ENCODE assay signal across 1 cellular context in the genomic region with DNA sequence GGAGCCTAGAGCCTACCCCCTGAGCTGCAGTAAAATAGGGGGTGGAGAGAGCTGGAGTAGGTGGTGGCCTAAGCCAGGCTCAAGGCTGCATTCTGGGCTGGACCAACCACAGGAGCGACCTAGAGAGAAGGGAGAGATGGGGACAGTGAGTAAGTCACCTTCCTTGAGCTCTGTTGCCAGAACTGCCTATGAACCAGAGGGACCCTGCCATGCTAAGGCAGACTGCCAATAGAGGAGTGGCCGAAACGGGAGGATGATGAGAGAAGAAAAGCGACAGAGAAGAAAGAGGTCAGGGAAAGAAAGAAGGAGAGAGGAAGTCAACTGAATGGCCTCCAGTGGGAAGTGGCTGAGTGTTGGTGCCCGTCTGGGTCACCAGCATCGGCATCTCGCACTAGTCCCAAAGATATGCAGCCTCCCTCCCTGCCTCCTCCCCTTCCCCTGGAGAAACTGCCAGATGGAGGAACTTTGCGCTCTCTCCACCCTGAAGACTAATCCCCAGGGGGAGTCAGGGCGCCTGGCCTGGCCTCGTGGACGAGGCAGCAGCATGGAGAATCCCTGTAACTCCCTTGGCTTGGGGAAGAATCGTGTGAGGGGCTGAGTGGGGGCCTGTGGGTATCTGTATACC.
TF ChIP-seq lines count a peak whose summit lies in the region.

No MANE protein-coding gene starts in this region.

TF ChIP-seq in A549, 52 proteins besides CTCF, POLR2A, EP300 and RAD21:
- TF ChIP-seq KDM1A (IDR thresholded peaks at IDR 0.05; ENCODE audit: low read depth) (no peak), KDM5A (IDR thresholded peaks at IDR 0.05) (no peak), HEYL (CRISPR knock-in tag; IDR thresholded peaks at IDR 0.05) (no peak), BCL3 (IDR thresholded peaks at IDR 0.05) (no peak), RARB (CRISPR knock-in tag; IDR thresholded peaks at IDR 0.05) (no peak), HOXA7 (CRISPR knock-in tag; IDR thresholded peaks at IDR 0.05) (no peak), FOSB (CRISPR knock-in tag; IDR thresholded peaks at IDR 0.05) (no peak), RFX5 (IDR thresholded peaks at IDR 0.05) (no peak), BHLHE40 (IDR thresholded peaks at IDR 0.05; ENCODE audit: low read depth, low read length) (no peak), FOSL2 (IDR thresholded peaks at IDR 0.05) (no peak), FOSL2 (CRISPR knock-in tag; IDR thresholded peaks at IDR 0.05) (no peak), NR3C1 (IDR thresholded peaks at IDR 0.05) (no peak), TP53 (CRISPR knock-in tag; IDR thresholded peaks at IDR 0.05) (no peak), ESRRA (IDR thresholded peaks at IDR 0.05; ENCODE audit: borderline replicate concordance, low read length) (no peak), EHF (CRISPR knock-in tag; IDR thresholded peaks at IDR 0.05) (no peak), NPAS2 (CRISPR knock-in tag; IDR thresholded peaks at IDR 0.05; ENCODE audit: borderline replicate concordance) (no peak)
- TF ChIP-seq, protein P1, sequence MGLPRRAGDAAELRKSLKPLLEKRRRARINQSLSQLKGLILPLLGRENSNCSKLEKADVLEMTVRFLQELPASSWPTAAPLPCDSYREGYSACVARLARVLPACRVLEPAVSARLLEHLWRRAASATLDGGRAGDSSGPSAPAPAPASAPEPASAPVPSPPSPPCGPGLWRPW (IDR thresholded peaks at IDR 0.05) = no peak
- TF ChIP-seq, protein P2, sequence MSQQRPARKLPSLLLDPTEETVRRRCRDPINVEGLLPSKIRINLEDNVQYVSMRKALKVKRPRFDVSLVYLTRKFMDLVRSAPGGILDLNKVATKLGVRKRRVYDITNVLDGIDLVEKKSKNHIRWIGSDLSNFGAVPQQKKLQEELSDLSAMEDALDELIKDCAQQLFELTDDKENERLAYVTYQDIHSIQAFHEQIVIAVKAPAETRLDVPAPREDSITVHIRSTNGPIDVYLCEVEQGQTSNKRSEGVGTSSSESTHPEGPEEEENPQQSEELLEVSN (IDR thresholded peaks at IDR 0.05; ENCODE audit: borderline replicate concordance, low read depth) = no peak
- TF ChIP-seq, protein P3, sequence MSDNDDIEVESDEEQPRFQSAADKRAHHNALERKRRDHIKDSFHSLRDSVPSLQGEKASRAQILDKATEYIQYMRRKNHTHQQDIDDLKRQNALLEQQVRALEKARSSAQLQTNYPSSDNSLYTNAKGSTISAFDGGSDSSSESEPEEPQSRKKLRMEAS (IDR thresholded peaks at IDR 0.05) = no peak
- TF ChIP-seq, protein P4, sequence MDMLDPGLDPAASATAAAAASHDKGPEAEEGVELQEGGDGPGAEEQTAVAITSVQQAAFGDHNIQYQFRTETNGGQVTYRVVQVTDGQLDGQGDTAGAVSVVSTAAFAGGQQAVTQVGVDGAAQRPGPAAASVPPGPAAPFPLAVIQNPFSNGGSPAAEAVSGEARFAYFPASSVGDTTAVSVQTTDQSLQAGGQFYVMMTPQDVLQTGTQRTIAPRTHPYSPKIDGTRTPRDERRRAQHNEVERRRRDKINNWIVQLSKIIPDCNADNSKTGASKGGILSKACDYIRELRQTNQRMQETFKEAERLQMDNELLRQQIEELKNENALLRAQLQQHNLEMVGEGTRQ (IDR thresholded peaks at IDR 0.05) = no peak
